In genomic region chr10:45421231-45422097, GRCh38 we compare ENCODE assay signal across 8 cellular contexts. TPM values are rescaled to one million over a fixed set of nuclear protein-coding genes. Genes with fewer than 3 reads are reported as not detected.
DNase-seq lines count a peak whose midpoint lies in the region; ATAC-seq lines count a peak whose summit lies in the region.

No MANE protein-coding gene starts in this region.

- intact Hi-C loops in activated CD4-positive, alpha-beta T cell treated with anti-CD3 and anti-CD28 coated beads, Interleukin-2, amount 10 ng/mL, durations not matched to agents 24 days and 14 days (cut with micrococcal nuclease) = loop anchor here (2.0 kb wide), 1 partner anchor 69 kb away; no protein-coding TSS in a partner anchor

- DNase-seq in activated CD4-positive, alpha-beta T cell treated with anti-CD3 and anti-CD28 coated beads, Interleukin-2, amount 10 ng/mL, durations not matched to agents 24 days and 14 days = peak; percentile 85
- no peak for DNase-seq in activated CD4-positive, alpha-beta T cell treated with anti-CD3 and anti-CD28 coated beads for 1 hour
- DNase-seq in NAMALWA (ENCODE audit: low spot score) (peak; percentile 40), hypothalamus (lab: John Stamatoyannopoulos, UW) (no peak), NCI-H345 (lab: John Stamatoyannopoulos, UW) (no peak)
- DNase-seq in central memory CD4-positive, alpha-beta T cell = peak; percentile 42
- peak; percentile 30 to 72 for DNase-seq in stimulated activated naive CD8-positive, alpha-beta T cell treated with anti-CD3 and anti-CD28 coated beads, Interleukin-15, amount 100 ng/mL, for 72 hours

- peak overlapping the region; percentile 99 for H3K27ac Mint-ChIP-seq in activated CD4-positive, alpha-beta T cell treated with anti-CD3 and anti-CD28 coated beads, Interleukin-2, amount 10 ng/mL, durations not matched to agents 24 days and 14 days
- H3K27ac Mint-ChIP-seq in stimulated activated naive CD8-positive, alpha-beta T cell treated with anti-CD3 and anti-CD28 coated beads, Interleukin-15, amount 100 ng/mL, for 72 hours = peak overlapping the region; percentile 77 to 90

- H3K27me3 Mint-ChIP-seq in activated CD4-positive, alpha-beta T cell treated with anti-CD3 and anti-CD28 coated beads, Interleukin-2, amount 10 ng/mL, durations not matched to agents 24 days and 14 days = no peaks in the 10 kb centered on the region
- H3K27me3 Mint-ChIP-seq in stimulated activated naive CD8-positive, alpha-beta T cell treated with anti-CD3 and anti-CD28 coated beads, Interleukin-15, amount 100 ng/mL, for 72 hours = no peaks in the 10 kb centered on the region

- peak; percentile 60 for ATAC-seq in stimulated activated naive CD8-positive, alpha-beta T cell treated with anti-CD3 and anti-CD28 coated beads, Interleukin-15, amount 100 ng/mL, for 72 hours
- no peak for ATAC-seq in HG03039 (IDR thresholded peaks at IDR 0.05; ENCODE audit: unreplicated experiment)

- H3K4me3 Mint-ChIP-seq in activated CD4-positive, alpha-beta T cell treated with anti-CD3 and anti-CD28 coated beads, Interleukin-2, amount 10 ng/mL, durations not matched to agents 24 days and 14 days = peak overlapping the region; percentile 98
- peak overlapping the region; percentile 73 to 96 for H3K4me3 Mint-ChIP-seq in stimulated activated naive CD8-positive, alpha-beta T cell treated with anti-CD3 and anti-CD28 coated beads, Interleukin-15, amount 100 ng/mL, for 72 hours

- H3K36me3 Mint-ChIP-seq in activated CD4-positive, alpha-beta T cell treated with anti-CD3 and anti-CD28 coated beads, Interleukin-2, amount 10 ng/mL, durations not matched to agents 24 days and 14 days (ENCODE audit: low read depth) = peaks cover 10% of the 10 kb centered on the region

- peaks cover 4% of the 10 kb centered on the region for H3K9me3 Mint-ChIP-seq in activated CD4-positive, alpha-beta T cell treated with anti-CD3 and anti-CD28 coated beads, Interleukin-2, amount 10 ng/mL, durations not matched to agents 24 days and 14 days
- H3K9me3 Mint-ChIP-seq in stimulated activated naive CD8-positive, alpha-beta T cell treated with anti-CD3 and anti-CD28 coated beads, Interleukin-15, amount 100 ng/mL, for 72 hours = no peaks in the 10 kb centered on the region

- peaks cover 81% of the 10 kb centered on the region for H3K4me1 Mint-ChIP-seq in activated CD4-positive, alpha-beta T cell treated with anti-CD3 and anti-CD28 coated beads, Interleukin-2, amount 10 ng/mL, durations not matched to agents 24 days and 14 days
- H3K4me1 Mint-ChIP-seq in stimulated activated naive CD8-positive, alpha-beta T cell treated with anti-CD3 and anti-CD28 coated beads, Interleukin-15, amount 100 ng/mL, for 72 hours = peaks cover 78% of the 10 kb centered on the region

RNA-seq across cellular contexts. Expression of gene ALOX5, which starts 47.4 kb away (rescaled TPM):
- 1.0 and 2.4 TPM in 2 replicates for total RNA-seq in activated CD4-positive, alpha-beta T cell treated with anti-CD3 and anti-CD28 coated beads, Interleukin-2, amount 10 ng/mL, durations not matched to agents 24 days and 14 days

Comparison
In these comparisons a context has a peak if more than half of its experiments do, and no peak if none do; other contexts are left out.
1. DNase-seq: peak in activated CD4-positive, alpha-beta T cell treated with anti-CD3 and anti-CD28 coated beads, Interleukin-2, amount 10 ng/mL, durations not matched to agents 24 days and 14 days (single experiment), NAMALWA (single experiment), central memory CD4-positive, alpha-beta T cell (single experiment) and stimulated activated naive CD8-positive, alpha-beta T cell treated with anti-CD3 and anti-CD28 coated beads, Interleukin-15, amount 100 ng/mL, for 72 hours (2 of 2); none in activated CD4-positive, alpha-beta T cell treated with anti-CD3 and anti-CD28 coated beads for 1 hour (single experiment), hypothalamus (0 of 51) and NCI-H345 (single experiment).